ENCODE assay signal across 17 cellular contexts in the genomic region with DNA sequence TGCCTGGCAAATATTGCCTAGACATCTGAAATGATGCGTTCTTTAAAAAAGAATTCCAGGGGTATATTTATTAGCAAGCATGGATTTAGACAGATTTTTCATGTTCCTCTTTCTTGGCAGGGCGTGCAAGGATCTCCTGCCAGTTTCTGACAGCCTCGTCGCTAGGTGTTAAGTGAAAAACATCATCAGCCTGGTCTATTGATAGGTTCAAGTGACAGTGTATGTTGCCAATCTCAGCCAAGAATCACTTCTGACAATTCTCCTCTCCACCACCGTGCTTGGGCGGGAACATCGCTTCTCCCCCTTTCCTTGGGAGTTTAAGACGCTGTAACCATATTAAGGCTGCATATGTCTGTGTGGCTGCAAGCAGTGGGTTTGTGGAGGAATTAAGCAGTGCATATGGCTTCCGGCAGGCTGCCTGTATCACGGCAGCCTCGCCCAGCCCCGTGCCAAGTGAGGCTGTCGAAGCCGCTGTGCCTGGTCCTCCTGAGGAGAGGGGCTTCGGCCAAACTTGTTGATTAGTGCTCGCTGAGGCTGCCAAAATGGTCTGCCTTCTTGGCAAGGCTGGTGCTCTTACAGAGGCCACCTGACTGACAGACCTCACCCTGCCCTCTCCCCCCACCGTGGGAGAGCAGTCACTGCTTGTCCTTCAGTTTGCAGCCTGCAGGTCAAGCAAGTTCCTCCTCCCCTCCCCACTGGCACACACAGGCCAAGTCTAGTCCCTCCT.
DNase-seq lines count a peak whose midpoint lies in the region; ATAC-seq and TF ChIP-seq lines count a peak whose summit lies in the region.
"Had no signal": no experiment of that assay in that cellular context is flagged by ENCODE, and none has a peak within 500 bp of the region (broad histone marks: within the 10 kb centered on the region; RNA-seq: fewer than 3 reads in every experiment).

No MANE protein-coding gene starts in this region.

- DNase-seq in activated CD4-positive, alpha-beta T cell treated with anti-CD3 and anti-CD28 coated beads for 36 hours = peak; percentile 5
- DNase-seq in activated CD4-positive, alpha-beta T cell treated with anti-CD3 and anti-CD28 coated beads for 48 hours = no peak
- DNase-seq in coronary artery (ENCODE audit: low spot score) = no peak
- no peak for DNase-seq in right atrium auricular region (ENCODE audit: low spot score)
- DNase-seq in tibial artery = no peak
- DNase-seq in activated naive CD8-positive, alpha-beta T cell treated with anti-CD3 and anti-CD28 coated beads for 36 hours = no peak
- DNase-seq in kidney glomerular epithelial cell (lab: John Stamatoyannopoulos, UW) = no peak
- DNase-seq: Caco-2, DMS79 treated with DMSO at 0.1 percent for 48 hours, GDM1, GM23248, NCI-H146, NCI-H226, NCI-H69 had no signal

- POLR2A ChIA-PET in activated CD4-positive, alpha-beta T cell treated with anti-CD3 and anti-CD28 coated beads for 36 hours (lab: Charles Lee) = no interaction called here

- peaks cover 0 to 7% of the 10 kb centered on the region in 2 donors for H3K4me1 ChIP-seq in right atrium auricular region
- H3K4me1 ChIP-seq in tibial artery = peaks cover 0 to 24% (median 3%) of the 10 kb centered on the region in 4 donors
- H3K4me1 ChIP-seq: A549, Caco-2 had no signal

- H3K27ac ChIP-seq in coronary artery (peak overlapping the region in 1 of 2 donors; percentile 80), right atrium auricular region (peak overlapping the region; percentile 37 to 72), tibial artery (peak overlapping the region; percentile 45 to 50)
- H3K27ac ChIP-seq: A549, GM23248 had no signal

- ATAC-seq in activated CD4-positive, alpha-beta T cell treated with anti-CD3 and anti-CD28 coated beads for 36 hours = no peak
- ATAC-seq in GM21529 (IDR thresholded peaks at IDR 0.05; ENCODE audit: unreplicated experiment) = no peak

- H3K4me1 Mint-ChIP-seq in activated CD4-positive, alpha-beta T cell treated with anti-CD3 and anti-CD28 coated beads for 36 hours = no peaks in the 10 kb centered on the region
- H3K4me1 Mint-ChIP-seq in activated naive CD8-positive, alpha-beta T cell treated with anti-CD3 and anti-CD28 coated beads for 36 hours = no peaks in the 10 kb centered on the region
- H3K4me1 Mint-ChIP-seq: CD14-positive monocyte had no signal

- TF ChIP-seq CTCF in coronary artery (IDR thresholded peaks at IDR 0.05) (no peak), right atrium auricular region (IDR thresholded peaks at IDR 0.05) (no peak), tibial artery (IDR thresholded peaks at IDR 0.05) (no peak)

- CTCF ChIA-PET in activated CD4-positive, alpha-beta T cell treated with anti-CD3 and anti-CD28 coated beads for 36 hours (lab: Charles Lee) = no interaction called here

- H3K27me3 Mint-ChIP-seq in activated CD4-positive, alpha-beta T cell treated with anti-CD3 and anti-CD28 coated beads for 36 hours = peaks cover 2% of the 10 kb centered on the region
- H3K27me3 Mint-ChIP-seq in activated naive CD8-positive, alpha-beta T cell treated with anti-CD3 and anti-CD28 coated beads for 36 hours = peaks cover 3% of the 10 kb centered on the region

- intact Hi-C loops in activated CD4-positive, alpha-beta T cell treated with anti-CD3 and anti-CD28 coated beads for 36 hours (cut with DNase I, micrococcal nuclease) = no loop called here
- intact Hi-C loops in tibial artery (cut with DNase I; ENCODE audit: low total_unique reads) = no loop called here

- no peaks in the 10 kb centered on the region for H3K36me3 Mint-ChIP-seq in activated CD4-positive, alpha-beta T cell treated with anti-CD3 and anti-CD28 coated beads for 36 hours (ENCODE audit: low read depth)
- no peaks in the 10 kb centered on the region for H3K36me3 Mint-ChIP-seq in activated naive CD8-positive, alpha-beta T cell treated with anti-CD3 and anti-CD28 coated beads for 36 hours
- H3K36me3 Mint-ChIP-seq: CD14-positive monocyte had no signal

- H3K4me3 ChIP-seq in coronary artery (peak overlapping the region; percentile 50), right atrium auricular region (peak overlapping the region in 1 of 2 donors; percentile 14), tibial artery (no peak overlapping the region)
- H3K4me3 ChIP-seq: A549, GM23248 had no signal

- H3K27me3 ChIP-seq in right atrium auricular region (no peaks in the 10 kb centered on the region), tibial artery (no peaks in the 10 kb centered on the region)

- H3K9me3 ChIP-seq in right atrium auricular region = no peaks in the 10 kb centered on the region
- H3K9me3 ChIP-seq in tibial artery = no peaks in the 10 kb centered on the region
- H3K9me3 ChIP-seq: A549 had no signal

- no peak overlapping the region for H3K4me3 Mint-ChIP-seq in activated CD4-positive, alpha-beta T cell treated with anti-CD3 and anti-CD28 coated beads for 36 hours
- H3K4me3 Mint-ChIP-seq in activated naive CD8-positive, alpha-beta T cell treated with anti-CD3 and anti-CD28 coated beads for 36 hours = no peak overlapping the region
- H3K4me3 Mint-ChIP-seq: CD14-positive monocyte had no signal

- no peak overlapping the region for H3K27ac Mint-ChIP-seq in activated CD4-positive, alpha-beta T cell treated with anti-CD3 and anti-CD28 coated beads for 36 hours
- H3K27ac Mint-ChIP-seq in activated naive CD8-positive, alpha-beta T cell treated with anti-CD3 and anti-CD28 coated beads for 36 hours = no peak overlapping the region
- H3K27ac Mint-ChIP-seq: CD14-positive monocyte had no signal

- no peaks in the 10 kb centered on the region for H3K9me3 Mint-ChIP-seq in activated CD4-positive, alpha-beta T cell treated with anti-CD3 and anti-CD28 coated beads for 36 hours (ENCODE audit: low read depth)
- no peaks in the 10 kb centered on the region for H3K9me3 Mint-ChIP-seq in activated naive CD8-positive, alpha-beta T cell treated with anti-CD3 and anti-CD28 coated beads for 36 hours

- H3K36me3 ChIP-seq in right atrium auricular region (no peaks in the 10 kb centered on the region), tibial artery (no peaks in the 10 kb centered on the region)
